Comparison of ENCODE assay signal across 15 cellular contexts in genomic region chr4:150149381-150149780, GRCh38.
A peak's percentile ranks its signal among the peaks of the same experiment; 100 is the strongest.
DNase-seq lines count a peak whose midpoint lies in the region; ATAC-seq and TF ChIP-seq lines count a peak whose summit lies in the region.
"Had no signal": no experiment of that assay in that cellular context is flagged by ENCODE, and none has a peak within 500 bp of the region (broad histone marks: within the 10 kb centered on the region; RNA-seq: fewer than 3 reads in every experiment).

No MANE protein-coding gene starts in this region.

- H2AFZ ChIP-seq in fibroblast of lung (ENCODE audit: low read length): no peak overlapping the region
- no peak overlapping the region for H2AFZ ChIP-seq in osteoblast (ENCODE audit: low read length)
- no peak overlapping the region for H2AFZ ChIP-seq in PC-9

- no peak overlapping the region for H3K4me2 ChIP-seq in fibroblast of lung (ENCODE audit: extremely low read depth, insufficient read depth, low read length)
- H3K4me2 ChIP-seq in osteoblast (ENCODE audit: insufficient read depth, low read length): no peak overlapping the region
- H3K4me2 ChIP-seq in PC-9: no peak overlapping the region

- H3K27ac ChIP-seq in fibroblast of lung (ENCODE audit: insufficient read depth, low read length) (no peak overlapping the region), osteoblast (ENCODE audit: low read depth, low read length) (no peak overlapping the region), PC-9 (no peak overlapping the region)
- H3K27ac ChIP-seq: right lobe of liver had no signal

- TF ChIP-seq CTCF in fibroblast of lung (conservative IDR thresholded peaks at IDR 0.05 in 1 of 2, IDR thresholded peaks at IDR 0.05 in 1 of 2; ENCODE audit: low read depth in 1 of 2, low read length in 2 of 2) (no peak), osteoblast (IDR thresholded peaks at IDR 0.05; ENCODE audit: extremely low read depth, low read depth, low read length) (no peak), PC-9 (conservative IDR thresholded peaks at IDR 0.05) (no peak)

- H3K27me3 ChIP-seq in fibroblast of lung (ENCODE audit: control insufficient read depth, insufficient read depth, low read length) (no peaks in the 10 kb centered on the region), osteoblast (ENCODE audit: insufficient read depth, low read length) (no peaks in the 10 kb centered on the region), PC-9 (ENCODE audit: insufficient read depth, low read depth) (no peaks in the 10 kb centered on the region)
- H3K27me3 ChIP-seq: right lobe of liver had no signal

- no peak for ATAC-seq in GM19397 (IDR thresholded peaks at IDR 0.05; ENCODE audit: unreplicated experiment)
- ATAC-seq: right lobe of liver had no signal

- no peaks in the 10 kb centered on the region for H4K20me1 ChIP-seq in fibroblast of lung (ENCODE audit: control insufficient read depth, extremely low read depth, insufficient read depth, low read length)
- no peaks in the 10 kb centered on the region for H4K20me1 ChIP-seq in osteoblast (ENCODE audit: insufficient read depth, low read length)
- no peaks in the 10 kb centered on the region for H4K20me1 ChIP-seq in PC-9 (ENCODE audit: insufficient read depth)

- intact Hi-C loops in PC-9 (cut with micrococcal nuclease; ENCODE audit: unreplicated experiment): loop anchor here (5.0 kb wide), 1 partner anchor 53 kb away; no protein-coding TSS in a partner anchor

- DNase-seq in AG20443 (ENCODE audit: low spot score) (peak; percentile 53), NCI-H446 (lab: John Stamatoyannopoulos, UW) (peak; percentile 33 to 53), fibroblast of lung (ENCODE audit: low read depth in 2 of 2) (peak; percentile 34 to 67), osteoblast (ENCODE audit: insufficient read length, low spot score, missing footprints) (peak; percentile 51), PC-9 (no peak), islet precursor cell (no peak)
- no peak for DNase-seq in NK-92 treated with Interleukin-12 subunit alpha and Interleukin-12 subunit beta, amount 100 ng/mL, for 24 hours (lab: John Stamatoyannopoulos, UW)
- DNase-seq: activated naive CD8-positive, alpha-beta T cell treated with anti-CD3 and anti-CD28 coated beads, Interleukin-2, amount 10 ng/mL, durations not matched to agents 7 days and 5 days; COR-L47; effector memory CD4-positive, alpha-beta T cell; NCI-H1105; NCI-H2107; NCI-H748 treated with DMSO at 0.1 percent for 48 hours; right lobe of liver had no signal

- POLR2A ChIA-PET in PC-9 (lab: Charles Lee; ENCODE audit: unreplicated experiment): no interaction called here

- no peaks in the 10 kb centered on the region for H3K9me3 ChIP-seq in fibroblast of lung (ENCODE audit: control insufficient read depth, insufficient read depth, low read depth, low read length)
- no peaks in the 10 kb centered on the region for H3K9me3 ChIP-seq in osteoblast (ENCODE audit: low read depth, low read length)
- no peaks in the 10 kb centered on the region for H3K9me3 ChIP-seq in PC-9 (ENCODE audit: insufficient read depth, low read depth)
- H3K9me3 ChIP-seq: right lobe of liver had no signal

- H3K36me3 ChIP-seq in fibroblast of lung (ENCODE audit: control insufficient read depth, insufficient read depth, low read length): no peaks in the 10 kb centered on the region
- H3K36me3 ChIP-seq in osteoblast (ENCODE audit: insufficient read depth, low read length): no peaks in the 10 kb centered on the region
- H3K36me3 ChIP-seq in PC-9 (ENCODE audit: low read depth): no peaks in the 10 kb centered on the region
- H3K36me3 ChIP-seq: right lobe of liver had no signal

- H3F3A ChIP-seq in PC-9 (ENCODE audit: insufficient read depth, low read depth): no peaks in the 10 kb centered on the region

- CTCF ChIA-PET in PC-9 (lab: Charles Lee): no interaction called here

- H3K9ac ChIP-seq in fibroblast of lung (ENCODE audit: insufficient read depth, low read length): no peak overlapping the region

- H3K4me3 ChIP-seq in fibroblast of lung (replicated peaks in 1 of 4; ENCODE audit: control extremely low read depth in 1 of 4, insufficient read depth in 1 of 4, low read depth in 3 of 4, low read length in 4 of 4) (no peak overlapping the region), osteoblast (ENCODE audit: insufficient read depth, low read length) (no peak overlapping the region), PC-9 (no peak overlapping the region)
- H3K4me3 ChIP-seq: right lobe of liver had no signal

- H3K4me1 ChIP-seq in fibroblast of lung (ENCODE audit: control insufficient read depth, extremely low read depth, insufficient read depth, low read length) (peaks cover 7% of the 10 kb centered on the region), osteoblast (ENCODE audit: insufficient read depth, low read length) (peaks cover 38% of the 10 kb centered on the region), PC-9 (replicated peaks; ENCODE audit: insufficient read depth) (no peaks in the 10 kb centered on the region)
- H3K4me1 ChIP-seq: right lobe of liver had no signal

- H3K79me2 ChIP-seq in fibroblast of lung (ENCODE audit: control insufficient read depth, insufficient read depth, low read length): peaks cover 2% of the 10 kb centered on the region
- peaks cover 40% of the 10 kb centered on the region for H3K79me2 ChIP-seq in osteoblast (ENCODE audit: insufficient read depth, low read length)
- no peaks in the 10 kb centered on the region for H3K79me2 ChIP-seq in PC-9 (ENCODE audit: low read depth)

- H3K9me2 ChIP-seq in PC-9 (ENCODE audit: insufficient read depth): no peaks in the 10 kb centered on the region

- BruUV-seq in PC-9 (replicated peaks; lab: Mats Ljungman, UMichigan): no TSS peak

Comparison
In these comparisons a context has a peak if more than half of its experiments do, and no peak if none do; other contexts are left out.
1. DNase-seq: peak in AG20443 (single experiment), NCI-H446 (2 of 2), fibroblast of lung (2 of 2) and osteoblast (single experiment); none in NK-92 treated with Interleukin-12 subunit alpha and Interleukin-12 subunit beta, amount 100 ng/mL, for 24 hours (single experiment), PC-9 (0 of 2) and islet precursor cell (single experiment).